In genomic region chr9:97794666-97795065, GRCh38 we compare ENCODE assay signal across 22 cellular contexts. TPM values are rescaled to one million over a fixed set of nuclear protein-coding genes. Genes with fewer than 3 reads are reported as not detected.
DNase-seq lines count a peak whose midpoint lies in the region; TF ChIP-seq lines count a peak whose summit lies in the region.
"Had no signal": no experiment of that assay in that cellular context is flagged by ENCODE, and none has a peak within 500 bp of the region (broad histone marks: within the 10 kb centered on the region; RNA-seq: fewer than 3 reads in every experiment).

No MANE protein-coding gene starts in this region.

- no peaks in the 10 kb centered on the region for H3K27me3 Mint-ChIP-seq in activated CD4-positive, alpha-beta memory T cell treated with anti-CD3 and anti-CD28 coated beads, Interleukin-2, amount 10 ng/mL, durations not matched to agents 7 days and 5 days
- peaks cover 7% of the 10 kb centered on the region for H3K27me3 Mint-ChIP-seq in nephron progenitor cell (ENCODE audit: low read depth, poor library complexity)
- H3K27me3 Mint-ChIP-seq: IgD-negative memory B cell had no signal

- no peaks in the 10 kb centered on the region for H3K4me1 Mint-ChIP-seq in activated CD4-positive, alpha-beta memory T cell treated with anti-CD3 and anti-CD28 coated beads, Interleukin-2, amount 10 ng/mL, durations not matched to agents 7 days and 5 days
- H3K4me1 Mint-ChIP-seq in nephron progenitor cell: no peaks in the 10 kb centered on the region
- H3K4me1 Mint-ChIP-seq: CD4-positive, CD25-positive, alpha-beta regulatory T cell; IgD-negative memory B cell had no signal

- no peaks in the 10 kb centered on the region for H3K79me1 ChIP-seq in trophoblast cell (ENCODE audit: low read length)

- H2AK5ac ChIP-seq in trophoblast cell (ENCODE audit: low read length): no peak overlapping the region

- no peak overlapping the region for H3K9ac ChIP-seq in trophoblast cell (ENCODE audit: low read length)

- DNase-seq in EH (ENCODE audit: low read depth) (peak; percentile 38), HT1080 (ENCODE audit: low read depth) (peak; percentile 41), esophagus muscularis mucosa (ENCODE audit: extremely low spot score) (peak; percentile 37), trophoblast cell (no peak), nephron progenitor cell (no peak), NCI-H1930 (lab: John Stamatoyannopoulos, UW) (no peak)
- no peak for DNase-seq in activated CD4-positive, alpha-beta memory T cell treated with anti-CD3 and anti-CD28 coated beads, Interleukin-2, amount 10 ng/mL, durations not matched to agents 7 days and 5 days
- DNase-seq in activated CD4-positive, CD25-positive, alpha-beta regulatory T cell (lab: John Stamatoyannopoulos, UW): no peak
- DNase-seq: BE2C; CD4-positive, CD25-positive, alpha-beta regulatory T cell; COR-L47; DMS 273 treated with DMSO at 0.1 percent for 48 hours; Karpas-422; MG63; NCI-H1048; NCI-H1436 treated with DMSO at 0.1 percent for 48 hours; NCI-H2029 treated with DMSO at 0.1 percent for 48 hours; SHP77 treated with DMSO at 0.1 percent for 48 hours had no signal

- POLR2A ChIA-PET in activated CD4-positive, alpha-beta memory T cell treated with anti-CD3 and anti-CD28 coated beads, Interleukin-2, amount 10 ng/mL, durations not matched to agents 7 days and 5 days (lab: Charles Lee): no interaction called here

- H3K4me1 ChIP-seq in esophagus muscularis mucosa: no peaks in the 10 kb centered on the region
- peaks cover 2 to 3% of the 10 kb centered on the region in 2 experiments for H3K4me1 ChIP-seq in trophoblast cell (ENCODE audit: control insufficient read depth in 1 of 2, insufficient read depth in 2 of 2, low read length in 2 of 2)
- H3K4me1 ChIP-seq: BE2C, HAP-1 had no signal

- no peak overlapping the region for H3K4me3 Mint-ChIP-seq in activated CD4-positive, alpha-beta memory T cell treated with anti-CD3 and anti-CD28 coated beads, Interleukin-2, amount 10 ng/mL, durations not matched to agents 7 days and 5 days
- no peak overlapping the region for H3K4me3 Mint-ChIP-seq in nephron progenitor cell
- H3K4me3 Mint-ChIP-seq: CD4-positive, CD25-positive, alpha-beta regulatory T cell; IgD-negative memory B cell had no signal

- H2BK12ac ChIP-seq in trophoblast cell (ENCODE audit: low read length): peak overlapping the region; percentile 45

- no peak for TF ChIP-seq CTCF in esophagus muscularis mucosa (IDR thresholded peaks at IDR 0.05)
- no peak for TF ChIP-seq CTCF in nephron progenitor cell (IDR thresholded peaks at IDR 0.05)

- no peak overlapping the region for H4K12ac ChIP-seq in trophoblast cell (ENCODE audit: low read depth, low read length)

- intact Hi-C loops in esophagus muscularis mucosa (cut with DNase I): no loop called here

- no peak overlapping the region for H2BK5ac ChIP-seq in trophoblast cell (ENCODE audit: low read depth, low read length, poor library complexity)

- H4K8ac ChIP-seq in trophoblast cell (ENCODE audit: low read depth, low read length): no peak overlapping the region

- H3K4me3 ChIP-seq in esophagus muscularis mucosa: no peak overlapping the region
- no peak overlapping the region for H3K4me3 ChIP-seq in trophoblast cell (ENCODE audit: low read depth, low read length)
- H3K4me3 ChIP-seq: GM12878, HAP-1, MG63 had no signal

- H3K27ac ChIP-seq in esophagus muscularis mucosa (replicated peaks in 1 of 4) (no peak overlapping the region), trophoblast cell (ENCODE audit: low read depth, low read length) (peak overlapping the region; percentile 37)
- H3K27ac ChIP-seq: HL-60 had no signal

- H3K27ac Mint-ChIP-seq in activated CD4-positive, alpha-beta memory T cell treated with anti-CD3 and anti-CD28 coated beads, Interleukin-2, amount 10 ng/mL, durations not matched to agents 7 days and 5 days: no peak overlapping the region
- no peak overlapping the region for H3K27ac Mint-ChIP-seq in nephron progenitor cell
- H3K27ac Mint-ChIP-seq: CD4-positive, CD25-positive, alpha-beta regulatory T cell; IgD-negative memory B cell had no signal

- no peak overlapping the region for H3K14ac ChIP-seq in trophoblast cell (ENCODE audit: low read length)

- H2BK120ac ChIP-seq in trophoblast cell (ENCODE audit: insufficient read depth, low read length, poor library complexity): no peak overlapping the region

- H3K36me3 ChIP-seq in esophagus muscularis mucosa: no peaks in the 10 kb centered on the region
- no peaks in the 10 kb centered on the region for H3K36me3 ChIP-seq in trophoblast cell (ENCODE audit: control insufficient read depth in 1 of 2, insufficient read depth in 2 of 2, low read length in 2 of 2)
- H3K36me3 ChIP-seq: BE2C, HAP-1, MG63 had no signal

- peaks cover 0 to 29% (median 0%) of the 10 kb centered on the region in 4 donors for H3K27me3 ChIP-seq in esophagus muscularis mucosa
- no peaks in the 10 kb centered on the region for H3K27me3 ChIP-seq in trophoblast cell (ENCODE audit: insufficient read depth, low read length)
- H3K27me3 ChIP-seq: MG63 had no signal

- H3K23ac ChIP-seq in trophoblast cell (ENCODE audit: low read length): no peak overlapping the region

- H4K91ac ChIP-seq in trophoblast cell (ENCODE audit: low read depth, low read length): no peak overlapping the region

- TF ChIP-seq POLR2A in esophagus muscularis mucosa (IDR thresholded peaks at IDR 0.05; ENCODE audit: low read depth): no peak

- no peaks in the 10 kb centered on the region for H3K36me3 Mint-ChIP-seq in activated CD4-positive, alpha-beta memory T cell treated with anti-CD3 and anti-CD28 coated beads, Interleukin-2, amount 10 ng/mL, durations not matched to agents 7 days and 5 days (ENCODE audit: low read depth)
- no peaks in the 10 kb centered on the region for H3K36me3 Mint-ChIP-seq in nephron progenitor cell (ENCODE audit: low read depth)
- H3K36me3 Mint-ChIP-seq: CD4-positive, CD25-positive, alpha-beta regulatory T cell; IgD-negative memory B cell had no signal

- CTCF ChIA-PET in activated CD4-positive, alpha-beta memory T cell treated with anti-CD3 and anti-CD28 coated beads, Interleukin-2, amount 10 ng/mL, durations not matched to agents 7 days and 5 days (lab: Charles Lee): no interaction called here

- H3K18ac ChIP-seq in trophoblast cell (ENCODE audit: low read length): no peak overlapping the region

- TF ChIP-seq EP300 in esophagus muscularis mucosa (IDR thresholded peaks at IDR 0.05): no peak

- H3K4me2 ChIP-seq in trophoblast cell (ENCODE audit: low read length): no peak overlapping the region

- no peaks in the 10 kb centered on the region for H3K9me3 Mint-ChIP-seq in activated CD4-positive, alpha-beta memory T cell treated with anti-CD3 and anti-CD28 coated beads, Interleukin-2, amount 10 ng/mL, durations not matched to agents 7 days and 5 days
- H3K9me3 Mint-ChIP-seq in nephron progenitor cell: peaks cover 13% of the 10 kb centered on the region
- H3K9me3 Mint-ChIP-seq: CD4-positive, CD25-positive, alpha-beta regulatory T cell; IgD-negative memory B cell had no signal

- 75% methylated on average over 1 of the region's 1 CpG for WGBS in esophagus muscularis mucosa
- no CpG with 5 or more reads among the region's 1 CpG for WGBS in trophoblast cell (ENCODE audit: extremely low coverage, insufficient coverage, insufficient read length)

- H3K4ac ChIP-seq in trophoblast cell (ENCODE audit: low read depth, low read length): no peak overlapping the region

- no peak overlapping the region for H2AFZ ChIP-seq in trophoblast cell (ENCODE audit: insufficient read depth, low read length, poor library complexity)

- H3K9me3 ChIP-seq in esophagus muscularis mucosa (no peaks in the 10 kb centered on the region), trophoblast cell (ENCODE audit: insufficient read depth, low read depth, low read length) (peaks cover 3% of the 10 kb centered on the region)
- H3K9me3 ChIP-seq: BE2C, MG63 had no signal

- no peaks in the 10 kb centered on the region for H3K79me2 ChIP-seq in trophoblast cell (ENCODE audit: control insufficient read depth, insufficient read depth, low read length, poor library complexity)

RNA-seq across cellular contexts. Expression of gene FOXE1, which starts 58.4 kb away (rescaled TPM):
- total RNA-seq in HT1080 (2014; rRNA removed; shearing (Covaris generic)): not detected in 2 replicates
- polyA plus RNA-seq in HT1080 (2015; cell fraction: cytosol; rRNA removed): 0.06 TPM in 1 of 2 replicates, not detected in the other
- 0.04 TPM in 1 of 2 replicates, not detected in the other for polyA plus RNA-seq in HT1080 (2015; cell fraction: nucleus; rRNA removed)
- total RNA-seq in esophagus muscularis mucosa: not detected
- polyA plus RNA-seq in trophoblast cell (2013): not detected in 2 replicates
- not detected for total RNA-seq in activated CD4-positive, alpha-beta memory T cell treated with anti-CD3 and anti-CD28 coated beads, Interleukin-2, amount 10 ng/mL, durations not matched to agents 7 days and 5 days
- total RNA-seq: CD4-positive, CD25-positive, alpha-beta regulatory T cell; GM12878 had no signal
- polyA plus RNA-seq: CD4-positive, CD25-positive, alpha-beta regulatory T cell; GM12878; IgD-negative memory B cell had no signal

Comparison
In these comparisons a context has a peak if more than half of its experiments do, and no peak if none do; other contexts are left out.
1. DNase-seq: peak in EH (single experiment), HT1080 (single experiment) and esophagus muscularis mucosa (single experiment); none in trophoblast cell (0 of 2), activated CD4-positive, alpha-beta memory T cell treated with anti-CD3 and anti-CD28 coated beads, Interleukin-2, amount 10 ng/mL, durations not matched to agents 7 days and 5 days (single experiment), activated CD4-positive, CD25-positive, alpha-beta regulatory T cell (0 of 4), nephron progenitor cell (single experiment) and NCI-H1930 (0 of 2).